Comparison of ENCODE assay signal across 15 cellular contexts in genomic region chr9:21825637-21826036, GRCh38.
"Had no signal": no experiment of that assay in that cellular context is flagged by ENCODE, and none has a peak within 500 bp of the region (broad histone marks: within the 10 kb centered on the region; RNA-seq: fewer than 3 reads in every experiment).

No MANE protein-coding gene starts in this region.

- H3K27ac Mint-ChIP-seq: activated naive CD4-positive, alpha-beta T cell treated with anti-CD3 and anti-CD28 coated beads, Interleukin-2, amount 50 U/mL, for 24 hours; nephron progenitor cell had no signal

- ATAC-seq: body of pancreas, heart right ventricle, left colon, pancreas, right cardiac atrium had no signal

- H3K27me3 Mint-ChIP-seq: activated naive CD4-positive, alpha-beta T cell treated with anti-CD3 and anti-CD28 coated beads, Interleukin-2, amount 50 U/mL, for 24 hours had no signal

- H3K9me3 Mint-ChIP-seq: activated naive CD4-positive, alpha-beta T cell treated with anti-CD3 and anti-CD28 coated beads, Interleukin-2, amount 50 U/mL, for 24 hours had no signal

- H3K4me3 Mint-ChIP-seq: activated naive CD4-positive, alpha-beta T cell treated with anti-CD3 and anti-CD28 coated beads, Interleukin-2, amount 50 U/mL, for 24 hours; nephron progenitor cell had no signal

- H3K4me1 Mint-ChIP-seq: nephron progenitor cell had no signal

- DNase-seq: activated gamma-delta T cell treated with Interleukin-2 at 50 U/mL for 16 hours; activated T-cell treated with anti-CD3 and anti-CD28 coated beads, Interleukin-2, amount 50 U/mL, for 1 hour; anterior cingulate cortex; body of pancreas; cortex of kidney; heart right ventricle; islet precursor cell; left colon; mesenchymal stem cell; nephron progenitor cell; pancreas; right cardiac atrium; stimulated activated CD4-positive, alpha-beta T cell treated with anti-CD3 and anti-CD28 coated beads, Interleukin-4, amount 100 ng/mL, for 24 hours; stimulated activated naive CD4-positive, alpha-beta T cell treated with Interleukin-2 at 50 U/mL for 16 hours had no signal
